8 cellular contexts compared by ENCODE assay signal in the genomic region with DNA sequence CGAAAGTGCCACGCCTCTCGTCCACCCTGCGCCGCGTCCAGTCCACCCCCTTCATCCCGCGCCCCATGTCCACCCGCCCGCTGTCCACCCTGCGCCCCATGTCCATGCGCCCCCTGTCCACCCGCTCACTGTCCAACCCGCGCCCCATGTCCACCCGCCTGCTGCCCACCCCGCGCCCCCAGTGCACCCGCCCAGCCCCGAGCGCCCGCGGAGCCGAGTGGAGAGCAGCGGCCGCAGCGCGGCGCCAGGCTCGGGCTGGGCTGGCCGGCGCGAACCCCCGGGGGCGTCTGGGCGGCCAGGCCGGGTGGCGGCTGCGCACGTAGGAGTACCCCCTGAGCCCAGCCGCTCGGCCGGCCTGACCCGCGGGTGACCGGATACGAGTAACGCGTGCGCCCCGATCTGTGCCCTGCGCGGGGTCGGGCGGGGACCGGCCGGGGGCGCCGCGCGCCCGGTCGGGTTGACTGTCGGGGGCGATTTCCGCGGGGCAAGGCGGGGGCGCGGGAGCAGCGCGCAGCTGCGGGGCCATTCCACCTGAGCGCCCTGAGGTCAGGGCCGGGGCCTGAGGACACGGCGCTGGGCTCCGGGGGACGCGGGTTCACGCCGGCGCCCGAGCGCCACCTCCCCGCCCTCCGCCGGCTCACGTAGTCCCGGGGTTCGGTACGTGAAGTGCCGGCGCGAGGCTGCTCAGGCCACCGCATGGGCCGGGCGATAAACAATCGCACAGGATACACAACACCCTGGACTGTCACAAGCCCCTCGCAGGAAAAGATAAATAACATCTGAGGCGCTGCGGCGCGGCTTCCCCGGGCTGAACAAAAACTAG. TPM values are rescaled to one million over a fixed set of nuclear protein-coding genes. Genes with fewer than 3 reads are reported as not detected.
A peak's percentile ranks its signal among the peaks of the same experiment; 100 is the strongest.
DNase-seq lines count a peak whose midpoint lies in the region; ATAC-seq, FAIRE-seq and TF ChIP-seq lines count a peak whose summit lies in the region.

No MANE protein-coding gene starts in this region.

- no peak overlapping the region for H3K27ac ChIP-seq in astrocyte (ENCODE audit: low read depth, low read length)

- peaks cover 9% of the 10 kb centered on the region for H3K27me3 ChIP-seq in astrocyte (ENCODE audit: insufficient read depth, low read length)

- peaks cover 10% of the 10 kb centered on the region for H3K4me1 ChIP-seq in astrocyte (ENCODE audit: insufficient read depth, low read length)

- peak overlapping the region; percentile 76 for H3K9ac ChIP-seq in astrocyte (ENCODE audit: low read length)

- no peaks in the 10 kb centered on the region for H3K9me3 Mint-ChIP-seq in activated naive CD4-positive, alpha-beta T cell treated with anti-CD3 and anti-CD28 coated beads, Interleukin-2, amount 50 U/mL, for 24 hours
- H3K9me3 Mint-ChIP-seq in astrocyte (ENCODE audit: unreplicated experiment), result peaks cover 7% of the 10 kb centered on the region

- peak; percentile 47 for ATAC-seq in stimulated activated naive CD8-positive, alpha-beta T cell treated with anti-CD3 and anti-CD28 coated beads, Interleukin-15, Interleukin-2, amounts not matched to agents 100 U/mL and 50 U/mL, for 24 hours
- no peak for ATAC-seq in T-helper 17 cell

- H3K9me3 ChIP-seq in astrocyte (ENCODE audit: insufficient read depth, low read depth, low read length) (no peaks in the 10 kb centered on the region), T-helper 17 cell (ENCODE audit: control insufficient read depth, low read length, poor library complexity, severe bottlenecking) (no peaks in the 10 kb centered on the region)

- H3K4me1 Mint-ChIP-seq in activated naive CD4-positive, alpha-beta T cell treated with anti-CD3 and anti-CD28 coated beads, Interleukin-2, amount 50 U/mL, for 24 hours, result no peaks in the 10 kb centered on the region
- H3K4me1 Mint-ChIP-seq in astrocyte (ENCODE audit: low read depth, unreplicated experiment), result peaks cover 2% of the 10 kb centered on the region
- peaks cover 2% of the 10 kb centered on the region for H3K4me1 Mint-ChIP-seq in T-helper 17 cell

- no peaks in the 10 kb centered on the region for H4K20me1 ChIP-seq in astrocyte (ENCODE audit: insufficient read depth, low read length)

- H3K27me3 Mint-ChIP-seq in activated naive CD4-positive, alpha-beta T cell treated with anti-CD3 and anti-CD28 coated beads, Interleukin-2, amount 50 U/mL, for 24 hours, result peaks cover 40% of the 10 kb centered on the region
- H3K27me3 Mint-ChIP-seq in astrocyte (ENCODE audit: low read depth, unreplicated experiment) (peaks cover 26% of the 10 kb centered on the region), T-helper 17 cell (peaks cover 55% of the 10 kb centered on the region)

- H3K4me3 Mint-ChIP-seq in activated naive CD4-positive, alpha-beta T cell treated with anti-CD3 and anti-CD28 coated beads, Interleukin-2, amount 50 U/mL, for 24 hours, result peak overlapping the region; percentile 45
- H3K4me3 Mint-ChIP-seq in astrocyte (ENCODE audit: unreplicated experiment), result peak overlapping the region; percentile 47
- no peak overlapping the region for H3K4me3 Mint-ChIP-seq in T-helper 17 cell

- no peak for TF ChIP-seq CTCF in astrocyte (IDR thresholded peaks at IDR 0.05; ENCODE audit: insufficient read depth, low read depth, low read length)

- peak overlapping the region; percentile 81 for H2AFZ ChIP-seq in astrocyte (ENCODE audit: low read depth, low read length)

- peak overlapping the region; percentile 55 for H3K4me3 ChIP-seq in astrocyte (ENCODE audit: insufficient read depth, low read depth, low read length)

- no peak overlapping the region for H3K27ac Mint-ChIP-seq in activated naive CD4-positive, alpha-beta T cell treated with anti-CD3 and anti-CD28 coated beads, Interleukin-2, amount 50 U/mL, for 24 hours
- H3K27ac Mint-ChIP-seq in astrocyte (ENCODE audit: unreplicated experiment), result no peak overlapping the region
- no peak overlapping the region for H3K27ac Mint-ChIP-seq in T-helper 17 cell

- FAIRE-seq in astrocyte (lab: Jason Lieb, UNC), result no peak

- peak overlapping the region; percentile 99 for H3K4me2 ChIP-seq in astrocyte (ENCODE audit: low read length)

- no peak for DNase-seq in activated naive CD4-positive, alpha-beta T cell (lab: John Stamatoyannopoulos, UW)
- no peak for DNase-seq in astrocyte (ENCODE audit: low read depth)
- DNase-seq in islet precursor cell, result peak; percentile 63
- peak; percentile 27 for DNase-seq in stimulated activated naive CD8-positive, alpha-beta T cell treated with anti-CD3 and anti-CD28 coated beads, Interleukin-15, Interleukin-2, amounts not matched to agents 100 U/mL and 50 U/mL, for 24 hours
- no peak for DNase-seq in T-helper 17 cell
- no peak for DNase-seq in Kasumi-1 (lab: John Stamatoyannopoulos, UW)
- no peak for DNase-seq in NCI-H2227 (lab: John Stamatoyannopoulos, UW; ENCODE audit: unreplicated experiment)

- no peaks in the 10 kb centered on the region for H3K79me2 ChIP-seq in astrocyte (ENCODE audit: insufficient read depth, low read length)

- H3K36me3 ChIP-seq in astrocyte (ENCODE audit: insufficient read depth, low read length), result no peaks in the 10 kb centered on the region

- H3K36me3 Mint-ChIP-seq in activated naive CD4-positive, alpha-beta T cell treated with anti-CD3 and anti-CD28 coated beads, Interleukin-2, amount 50 U/mL, for 24 hours, result no peaks in the 10 kb centered on the region
- H3K36me3 Mint-ChIP-seq in astrocyte (ENCODE audit: low read depth, unreplicated experiment), result no peaks in the 10 kb centered on the region
- no peaks in the 10 kb centered on the region for H3K36me3 Mint-ChIP-seq in T-helper 17 cell (ENCODE audit: low read depth)

RNA-seq across cellular contexts. Expression of a gene that starts 37.5 kb away (rescaled TPM):
- total RNA-seq in astrocyte (7.3 and 10.0 TPM in 2 replicates), T-helper 17 cell (under 1 TPM; 0.27 to 0.42 TPM)

Comparison
In these comparisons a context has a peak if more than half of its experiments do, and no peak if none do; other contexts are left out.
1. DNase-seq: peak in islet precursor cell (single experiment) and stimulated activated naive CD8-positive, alpha-beta T cell treated with anti-CD3 and anti-CD28 coated beads, Interleukin-15, Interleukin-2, amounts not matched to agents 100 U/mL and 50 U/mL, for 24 hours (single experiment); none in activated naive CD4-positive, alpha-beta T cell (0 of 4), astrocyte (single experiment), T-helper 17 cell (0 of 3), Kasumi-1 (0 of 2) and NCI-H2227 (single experiment).